11 cellular contexts compared by ENCODE assay signal in the genomic region with DNA sequence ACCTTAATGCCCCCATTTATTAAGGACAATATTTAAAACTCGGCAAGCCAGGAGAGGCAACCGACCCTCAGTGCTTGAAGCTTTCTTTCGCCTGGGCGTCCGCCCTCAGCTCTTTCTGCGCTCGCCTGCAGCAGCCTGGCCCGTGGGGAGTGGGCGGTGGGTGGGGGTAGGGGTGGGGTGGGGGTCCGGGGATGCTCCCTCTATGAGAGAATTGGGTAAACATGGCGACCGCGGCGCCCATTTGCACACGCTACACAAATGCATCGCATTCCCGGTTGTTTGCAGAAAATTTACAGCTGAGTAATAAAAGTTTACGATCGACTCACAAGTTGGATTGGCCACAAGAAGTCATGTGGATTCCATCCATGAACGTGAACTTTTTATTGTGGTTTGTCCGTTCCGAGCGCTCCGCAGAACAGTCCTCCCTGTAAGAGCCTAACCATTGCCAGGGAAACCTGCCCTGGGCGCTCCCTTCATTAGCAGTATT. TPM values are rescaled to one million over a fixed set of nuclear protein-coding genes. Genes with fewer than 3 reads are reported as not detected.
DNase-seq lines count a peak whose midpoint lies in the region; ATAC-seq and TF ChIP-seq lines count a peak whose summit lies in the region.
"Had no signal": no experiment of that assay in that cellular context is flagged by ENCODE, and none has a peak within 500 bp of the region (broad histone marks: within the 10 kb centered on the region; RNA-seq: fewer than 3 reads in every experiment).

No MANE protein-coding gene starts in this region.

- H4K20me1 ChIP-seq in osteoblast (ENCODE audit: insufficient read depth, low read length): peaks cover 11% of the 10 kb centered on the region

- peak overlapping the region; percentile 23 for H2AFZ ChIP-seq in osteoblast (ENCODE audit: low read length)

- H3K4me3 ChIP-seq in ascending aorta (peak overlapping the region; percentile 47 to 71), osteoblast (ENCODE audit: insufficient read depth, low read length) (peak overlapping the region; percentile 94)

- intact Hi-C loops in ascending aorta (cut with DNase I): loop anchor here (5.0 to 10.0 kb wide), 4 partner anchors 111 to 338 kb away; a partner anchor contains a TSS

- TF ChIP-seq CTCF in ascending aorta (IDR thresholded peaks at IDR 0.05) (no peak), osteoblast (IDR thresholded peaks at IDR 0.05; ENCODE audit: extremely low read depth, low read depth, low read length) (no peak)

- ATAC-seq in HG03342 (IDR thresholded peaks at IDR 0.05; ENCODE audit: unreplicated experiment): no peak
- ATAC-seq: naive thymus-derived CD4-positive, alpha-beta T cell; stimulated activated memory B cell treated with anti-CD40 and anti-IgM and Interleukin-4, amounts not matched to agents 10 μg/mL and 1 μg/mL and 100 μg/mL, for 72 hours had no signal

- H3K9me3 ChIP-seq in ascending aorta: no peaks in the 10 kb centered on the region
- H3K9me3 ChIP-seq in osteoblast (ENCODE audit: low read depth, low read length): no peaks in the 10 kb centered on the region

- no peaks in the 10 kb centered on the region for H3K27me3 ChIP-seq in ascending aorta
- no peaks in the 10 kb centered on the region for H3K27me3 ChIP-seq in osteoblast (ENCODE audit: insufficient read depth, low read length)

- H3K27ac ChIP-seq in ascending aorta (peak overlapping the region; percentile 94 to 96), osteoblast (ENCODE audit: low read depth, low read length) (peak overlapping the region; percentile 96)

- no peaks in the 10 kb centered on the region for H3K36me3 ChIP-seq in ascending aorta
- no peaks in the 10 kb centered on the region for H3K36me3 ChIP-seq in osteoblast (ENCODE audit: insufficient read depth, low read length)

- H3K4me1 ChIP-seq in ascending aorta: peaks cover 0 to 10% of the 10 kb centered on the region in 2 donors
- peaks cover 55% of the 10 kb centered on the region for H3K4me1 ChIP-seq in osteoblast (ENCODE audit: insufficient read depth, low read length)

- H3K4me2 ChIP-seq in osteoblast (ENCODE audit: insufficient read depth, low read length): peak overlapping the region; percentile 94

- DNase-seq in DMS114 treated with DMSO at 0.1 percent for 48 hours (lab: John Stamatoyannopoulos, UW; ENCODE audit: unreplicated experiment): peak; percentile 93
- DNase-seq in NCI-H1092 (lab: John Stamatoyannopoulos, UW): peak; percentile 26
- peak in 1 of 2 donors; percentile 72 for DNase-seq in ascending aorta (ENCODE audit: low spot score in 2 of 2)
- DNase-seq in osteoblast (ENCODE audit: insufficient read length, low spot score, missing footprints): peak; percentile 96
- DNase-seq in NCI-H146 treated with DMSO at 0.1 percent for 48 hours (lab: John Stamatoyannopoulos, UW; ENCODE audit: unreplicated experiment): no peak
- DNase-seq in GM19238 (ENCODE audit: insufficient read length, low spot score): no peak
- no peak for DNase-seq in anterior cingulate cortex (lab: John Stamatoyannopoulos, UW)
- DNase-seq: naive thymus-derived CD4-positive, alpha-beta T cell; T-helper 2 cell had no signal

- peaks cover 79% of the 10 kb centered on the region for H3K79me2 ChIP-seq in osteoblast (ENCODE audit: insufficient read depth, low read length)

RNA-seq across cellular contexts. Expression of a gene that starts 7.7 kb away (rescaled TPM):
- total RNA-seq in ascending aorta: 8.9 TPM
- total RNA-seq in osteoblast: 3.2 and 5.1 TPM in 2 replicates
- total RNA-seq: naive thymus-derived CD4-positive, alpha-beta T cell had no signal

RNA-seq across cellular contexts. Expression of a gene that starts 11.7 kb away (rescaled TPM):
- total RNA-seq in ascending aorta (7.6 TPM), osteoblast (5.6 and 7.2 TPM in 2 replicates)
- total RNA-seq: naive thymus-derived CD4-positive, alpha-beta T cell had no signal

RNA-seq across cellular contexts. Expression of a gene that starts 16.3 kb away (rescaled TPM):
- not detected for total RNA-seq in ascending aorta
- 1.8 and 2.1 TPM in 2 replicates for total RNA-seq in osteoblast
- total RNA-seq: naive thymus-derived CD4-positive, alpha-beta T cell had no signal

RNA-seq across cellular contexts. Expression of a gene that starts 16.6 kb away (rescaled TPM):
- total RNA-seq in ascending aorta (1.2 TPM), osteoblast (8.3 and 11.6 TPM in 2 replicates)
- total RNA-seq: naive thymus-derived CD4-positive, alpha-beta T cell had no signal

RNA-seq across cellular contexts. Expression of a gene that starts 31.6 kb away (rescaled TPM):
- total RNA-seq in ascending aorta (not detected), osteoblast (9.7 and 11.2 TPM in 2 replicates)
- total RNA-seq: naive thymus-derived CD4-positive, alpha-beta T cell had no signal

Comparison
In these comparisons a context has a peak if more than half of its experiments do, and no peak if none do; other contexts are left out.
1. DNase-seq: peak in DMS114 treated with DMSO at 0.1 percent for 48 hours (single experiment), NCI-H1092 (single experiment) and osteoblast (single experiment); none in NCI-H146 treated with DMSO at 0.1 percent for 48 hours (single experiment), GM19238 (single experiment) and anterior cingulate cortex (0 of 58).